14 cellular contexts compared by ENCODE assay signal in the genomic region with DNA sequence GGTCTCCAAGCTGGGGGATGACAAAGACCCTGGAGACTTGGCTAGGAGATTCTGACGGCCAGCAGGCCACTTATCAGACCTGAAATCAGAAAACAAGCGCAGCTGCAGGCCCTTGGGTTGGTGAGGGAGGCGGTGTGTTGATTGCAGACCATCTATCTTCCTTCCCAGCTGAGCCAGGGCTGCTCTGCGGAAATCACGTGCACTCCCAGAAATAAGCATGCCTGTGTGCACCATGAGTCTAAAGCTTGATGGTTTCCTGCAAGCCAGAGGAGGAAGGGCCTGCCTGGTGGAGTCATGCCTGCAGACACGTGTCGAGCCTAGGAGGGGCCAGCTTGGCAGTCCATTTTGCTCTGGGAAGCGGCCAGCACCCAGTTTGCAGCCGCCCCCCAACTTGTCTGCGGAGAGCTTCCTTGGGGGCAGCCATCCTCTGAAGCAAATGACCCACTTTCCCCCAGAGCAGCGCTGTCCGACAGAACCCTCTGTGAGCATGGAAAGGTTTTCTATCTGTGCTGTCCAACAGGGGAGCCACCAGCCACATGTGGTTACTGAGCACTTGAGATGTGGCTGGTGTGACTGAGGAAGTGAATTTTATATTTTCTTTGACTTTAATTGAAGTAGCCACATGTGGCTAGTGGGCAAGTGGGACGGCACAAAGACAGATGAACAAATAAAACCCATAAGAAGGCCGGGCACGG.
DNase-seq lines count a peak whose midpoint lies in the region; ATAC-seq and TF ChIP-seq lines count a peak whose summit lies in the region.
"Had no signal": no experiment of that assay in that cellular context is flagged by ENCODE, and none has a peak within 500 bp of the region (broad histone marks: within the 10 kb centered on the region; RNA-seq: fewer than 3 reads in every experiment).

No MANE protein-coding gene starts in this region.

- ATAC-seq in heart left ventricle: peak in 3 of 4 donors; percentile 56 to 93 (median 89)
- ATAC-seq in T-helper 17 cell: no peak
- ATAC-seq in GM18519 (IDR thresholded peaks at IDR 0.05; ENCODE audit: low FRiP score, unreplicated experiment): no peak

- in situ Hi-C loops in KBM-7 (cut with MboI; ENCODE audit: low pct_unique_long_range_greater_than_20kb, low sequenced_read_pairs): no loop called here

- H3K9ac ChIP-seq in SK-N-SH: no peak overlapping the region

- POLR2A ChIA-PET in SK-N-SH (lab: Yijun Ruan, JAX): interaction anchor here (0.8 to 1.3 kb wide), 5 partner anchors 28 to 176 kb away, joined by 3 to 7 read pairs (median 5); no protein-coding TSS in a partner anchor

- TF ChIP-seq RAD21 in SK-N-SH (IDR thresholded peaks at IDR 0.05; ENCODE audit: low read length): no peak

- H3K36me3 ChIP-seq in SK-N-SH (replicated peaks in 1 of 2; ENCODE audit: control insufficient read depth in 1 of 2, insufficient read depth in 2 of 2, low read length in 1 of 2) (no peaks in the 10 kb centered on the region), heart left ventricle (no peaks in the 10 kb centered on the region)
- H3K36me3 ChIP-seq: colonic mucosa had no signal

- TF ChIP-seq CTCF in SK-N-SH (IDR thresholded peaks at IDR 0.05) (no peak), heart left ventricle (IDR thresholded peaks at IDR 0.05) (no peak)

- H3K27me3 ChIP-seq in SK-N-SH (ENCODE audit: insufficient read depth) (no peaks in the 10 kb centered on the region; the same call in 1 of the 2 replicates), heart left ventricle (no peaks in the 10 kb centered on the region)
- H3K27me3 ChIP-seq: colonic mucosa had no signal

- H3K9me2 ChIP-seq in SK-N-SH: no peaks in the 10 kb centered on the region

- no peaks in the 10 kb centered on the region for H4K20me1 ChIP-seq in SK-N-SH (ENCODE audit: insufficient read depth)

- H3K36me3 Mint-ChIP-seq in T-helper 17 cell (ENCODE audit: low read depth) (no peaks in the 10 kb centered on the region), immature natural killer cell (no peaks in the 10 kb centered on the region)

- H3K4me3 ChIP-seq in SK-N-SH (ENCODE audit: low read depth in 2 of 2, low read length in 1 of 2) (no peak overlapping the region), heart left ventricle (no peak overlapping the region)
- H3K4me3 ChIP-seq: colonic mucosa had no signal

- peak in 1 of 2 experiments; percentile 71; a peak in 1 of 4 replicates for TF ChIP-seq EP300 in SK-N-SH (IDR thresholded peaks at IDR 0.05; ENCODE audit: borderline replicate concordance in 1 of 2, low read depth in 1 of 2, low read length in 1 of 2)

- H3K4me1 ChIP-seq in SK-N-SH (ENCODE audit: control insufficient read depth in 1 of 2, insufficient read depth in 2 of 2, low read depth in 1 of 2, low read length in 1 of 2) (peaks cover 0 to 8% of the 10 kb centered on the region in 2 experiments; a peak in 1 of 4 replicates), heart left ventricle (peaks cover 0 to 9% (median 0%) of the 10 kb centered on the region in 12 donors)
- H3K4me1 ChIP-seq: colonic mucosa had no signal

- H3K4me3 Mint-ChIP-seq in T-helper 17 cell: no peak overlapping the region
- H3K4me3 Mint-ChIP-seq in immature natural killer cell: no peak overlapping the region

- no peak overlapping the region for H2AFZ ChIP-seq in SK-N-SH (ENCODE audit: low read depth)

- H3K27ac Mint-ChIP-seq in T-helper 17 cell: no peak overlapping the region
- H3K27ac Mint-ChIP-seq in immature natural killer cell: no peak overlapping the region

- H3K9me3 Mint-ChIP-seq in immature natural killer cell: no peaks in the 10 kb centered on the region

- no peak for TF ChIP-seq POLR2A in heart left ventricle (IDR thresholded peaks at IDR 0.05)

- H3K9me3 ChIP-seq in SK-N-SH (no peaks in the 10 kb centered on the region), heart left ventricle (peaks cover 0 to 11% (median 0%) of the 10 kb centered on the region in 12 donors), T-helper 17 cell (ENCODE audit: control insufficient read depth, low read length, poor library complexity, severe bottlenecking) (no peaks in the 10 kb centered on the region)
- H3K9me3 ChIP-seq: colonic mucosa had no signal

- H3K79me2 ChIP-seq in SK-N-SH (ENCODE audit: insufficient read depth): no peaks in the 10 kb centered on the region

- H3K27me3 Mint-ChIP-seq in T-helper 17 cell (no peaks in the 10 kb centered on the region), immature natural killer cell (ENCODE audit: low read depth in 3 of 3) (peaks cover 0 to 7% (median 6%) of the 10 kb centered on the region in 3 donors)

- 40% methylated on average over 13 of the region's 15 CpGs for WGBS in SK-N-SH (ENCODE audit: low lambda C conversion rate)
- 49 to 71% (median 62%) methylated on average over 10 to 15 of the region's 15 CpGs for WGBS in heart left ventricle, 4 donors

- H3F3A ChIP-seq in SK-N-SH (replicated peaks; ENCODE audit: insufficient read depth): no peaks in the 10 kb centered on the region

- peak overlapping the region in 1 of 2 experiments; percentile 87; a peak in 2 of 4 replicates for H3K27ac ChIP-seq in SK-N-SH (ENCODE audit: low read depth in 2 of 2, low read length in 1 of 2)
- peak overlapping the region in 2 of 12 donors; percentile 1 to 66 for H3K27ac ChIP-seq in heart left ventricle
- H3K27ac ChIP-seq: colonic mucosa had no signal

- intact Hi-C loops in heart left ventricle (cut with DNase I): no loop called here
- intact Hi-C loops in posterior vena cava (cut with DNase I): loop anchor here in 1 of 2 donors (1.0 kb wide), 1 partner anchor 20 kb away; no protein-coding TSS in a partner anchor

- no peaks in the 10 kb centered on the region for H3K4me1 Mint-ChIP-seq in T-helper 17 cell
- peaks cover 5 to 13% of the 10 kb centered on the region in 2 donors for H3K4me1 Mint-ChIP-seq in immature natural killer cell

- CTCF ChIA-PET in SK-N-SH (lab: Yijun Ruan, JAX): interaction anchor here (0.7 kb wide), 1 partner anchor 62 kb away, joined by 3 read pairs; no protein-coding TSS in a partner anchor

- H3K4me2 ChIP-seq in SK-N-SH: no peak overlapping the region

- DNase-seq in KBM-7 (peak; percentile 92), SK-N-SH (peak; percentile 77), heart left ventricle (peak; percentile 39 to 64 (median 44)), posterior vena cava (ENCODE audit: low spot score) (peak; percentile 82), AG08395 (ENCODE audit: low spot score) (no peak), T-helper 17 cell (no peak), immature natural killer cell (no peak)
- DNase-seq: activated CD4-positive, alpha-beta T cell treated with anti-CD3 and anti-CD28 coated beads for 48 hours; activated gamma-delta T cell treated with Interleukin-2 at 50 U/mL for 16 hours; colonic mucosa; NCI-H2029; SIG-M5; stimulated activated CD4-positive, alpha-beta T cell treated with anti-CD3 and anti-CD28 coated beads, Interleukin-4, amount 100 ng/mL, for 1 hour had no signal

TF ChIP-seq in SK-N-SH, 30 proteins besides CTCF, POLR2A, EP300 and RAD21 (continues in another document):
- TF ChIP-seq TAF1 (IDR thresholded peaks at IDR 0.05; ENCODE audit: borderline replicate concordance, low read depth, low read length) (no peak), USF1 (IDR thresholded peaks at IDR 0.05; ENCODE audit: borderline replicate concordance, low read depth) (peak; percentile 47; the same call in 1 of the 2 replicates), NFIC (IDR thresholded peaks at IDR 0.05; ENCODE audit: borderline replicate concordance) (no peak), ELF1 (IDR thresholded peaks at IDR 0.05) (no peak), CHD2 (IDR thresholded peaks at IDR 0.05; ENCODE audit: low read length, partially characterized antibody) (no peak), RCOR1 (IDR thresholded peaks at IDR 0.05; ENCODE audit: low read length) (peak; percentile 53; the same call in 1 of the 2 replicates), IRF3 (IDR thresholded peaks at IDR 0.05; ENCODE audit: low read depth, low read length) (no peak), SMC3 (IDR thresholded peaks at IDR 0.05; ENCODE audit: low read depth, low read length) (no peak), EZH2phosphoT487 (IDR thresholded peaks at IDR 0.05; ENCODE audit: borderline replicate concordance, low read depth) (no peak), TEAD4 (IDR thresholded peaks at IDR 0.05; ENCODE audit: borderline replicate concordance, insufficient read depth) (no peak), JUND (IDR thresholded peaks at IDR 0.05) (no peak), MXI1 (IDR thresholded peaks at IDR 0.05; ENCODE audit: low read depth, low read length) (peak; percentile 87; the same call in 1 of the 2 replicates), GABPA (IDR thresholded peaks at IDR 0.05; ENCODE audit: low read depth) (no peak), ZBTB33 (IDR thresholded peaks at IDR 0.05; ENCODE audit: borderline replicate concordance, low read depth) (no peak)

Comparison
In these comparisons a context has a peak if more than half of its experiments do, and no peak if none do; other contexts are left out.
1. DNase-seq: peak in KBM-7 (single experiment), SK-N-SH (single experiment), heart left ventricle (5 of 5) and posterior vena cava (single experiment); none in AG08395 (single experiment), T-helper 17 cell (0 of 3) and immature natural killer cell (0 of 3).
2. ATAC-seq: peak in heart left ventricle (3 of 4); none in T-helper 17 cell (single experiment) and GM18519 (single experiment).